Comparison of ENCODE assay signal across 13 cellular contexts in genomic region chr12:123441523-123442164, GRCh38. TPM values are rescaled to one million over a fixed set of nuclear protein-coding genes. Genes with fewer than 3 reads are reported as not detected.
DNase-seq lines count a peak whose midpoint lies in the region; ATAC-seq and TF ChIP-seq lines count a peak whose summit lies in the region.
"Had no signal": no experiment of that assay in that cellular context is flagged by ENCODE, and none has a peak within 500 bp of the region (broad histone marks: within the 10 kb centered on the region; RNA-seq: fewer than 3 reads in every experiment).

No MANE protein-coding gene starts in this region.

- no peaks in the 10 kb centered on the region for H3K27me3 Mint-ChIP-seq in stimulated activated memory B cell treated with anti-CD40 and anti-IgM and Interleukin-4, amounts not matched to agents 10 μg/mL and 1 μg/mL and 100 μg/mL, for 72 hours
- H3K27me3 Mint-ChIP-seq: activated CD4-positive, alpha-beta memory T cell treated with anti-CD3 and anti-CD28 coated beads for 36 hours had no signal

- ATAC-seq in GM18870 (IDR thresholded peaks at IDR 0.05; ENCODE audit: unreplicated experiment) (peak; percentile 59), GM21723 (IDR thresholded peaks at IDR 0.05; ENCODE audit: unreplicated experiment) (peak; percentile 61), HG03196 (IDR thresholded peaks at IDR 0.05; ENCODE audit: unreplicated experiment) (peak; percentile 47)
- ATAC-seq in stimulated activated memory B cell treated with anti-CD40 and anti-IgM and Interleukin-4, amounts not matched to agents 10 μg/mL and 1 μg/mL and 100 μg/mL, for 72 hours: peak; percentile 67

- H3K4me1 Mint-ChIP-seq in stimulated activated memory B cell treated with anti-CD40 and anti-IgM and Interleukin-4, amounts not matched to agents 10 μg/mL and 1 μg/mL and 100 μg/mL, for 72 hours: peaks cover 47% of the 10 kb centered on the region

- H3K27me3 ChIP-seq in A673 (replicated peaks; ENCODE audit: insufficient read depth, low read depth, low read length, poor library complexity): no peaks in the 10 kb centered on the region
- H3K27me3 ChIP-seq: breast epithelium had no signal

- H3K36me3 Mint-ChIP-seq in stimulated activated memory B cell treated with anti-CD40 and anti-IgM and Interleukin-4, amounts not matched to agents 10 μg/mL and 1 μg/mL and 100 μg/mL, for 72 hours: no peaks in the 10 kb centered on the region
- H3K36me3 Mint-ChIP-seq: activated CD4-positive, alpha-beta memory T cell treated with anti-CD3 and anti-CD28 coated beads for 36 hours had no signal

- peak overlapping the region; percentile 90 for H3K27ac Mint-ChIP-seq in stimulated activated memory B cell treated with anti-CD40 and anti-IgM and Interleukin-4, amounts not matched to agents 10 μg/mL and 1 μg/mL and 100 μg/mL, for 72 hours
- H3K27ac Mint-ChIP-seq: activated CD4-positive, alpha-beta memory T cell treated with anti-CD3 and anti-CD28 coated beads for 36 hours had no signal

- H3K9me3 ChIP-seq in A673 (ENCODE audit: low read depth, low read length, poor library complexity, severe bottlenecking): no peaks in the 10 kb centered on the region
- H3K9me3 ChIP-seq: breast epithelium, HAP-1 had no signal

- BruUV-seq in A673 (replicated peaks; lab: Mats Ljungman, UMichigan): no TSS peak

- DNase-seq in A673 (ENCODE audit: low spot score) (no peak), substantia nigra (lab: John Stamatoyannopoulos, UW) (no peak)
- DNase-seq in activated CD4-positive, CD25-positive, alpha-beta regulatory T cell (lab: John Stamatoyannopoulos, UW): no peak
- DNase-seq: activated CD4-positive, alpha-beta memory T cell treated with anti-CD3 and anti-CD28 coated beads for 36 hours; activated gamma-delta T cell treated with Interleukin-2 at 50 U/mL for 16 hours; NCI-H510A; T-helper 2 cell had no signal

- no peak overlapping the region for H3K27ac ChIP-seq in A673 (ENCODE audit: low read depth, low read length, poor library complexity, severe bottlenecking)
- no peak overlapping the region for H3K27ac ChIP-seq in substantia nigra (ENCODE audit: low read depth, low read length, poor library complexity, severe bottlenecking)
- H3K27ac ChIP-seq: breast epithelium had no signal

- no peaks in the 10 kb centered on the region for H3K36me3 ChIP-seq in A673 (ENCODE audit: insufficient read depth, low read length, poor library complexity, severe bottlenecking)
- H3K36me3 ChIP-seq: breast epithelium, HAP-1 had no signal

- H3K9me3 Mint-ChIP-seq in stimulated activated memory B cell treated with anti-CD40 and anti-IgM and Interleukin-4, amounts not matched to agents 10 μg/mL and 1 μg/mL and 100 μg/mL, for 72 hours: no peaks in the 10 kb centered on the region
- H3K9me3 Mint-ChIP-seq: activated CD4-positive, alpha-beta memory T cell treated with anti-CD3 and anti-CD28 coated beads for 36 hours had no signal

- POLR2A ChIA-PET in A673 (lab: Charles Lee; ENCODE audit: low non-redundant PET): no interaction called here

- CTCF ChIA-PET in A673 (lab: Charles Lee): no interaction called here

- intact Hi-C loops in A673 (cut with micrococcal nuclease; ENCODE audit: unreplicated experiment): no loop called here

- H3K4me3 ChIP-seq in A673 (ENCODE audit: low read depth, low read length, poor library complexity, severe bottlenecking): no peak overlapping the region
- H3K4me3 ChIP-seq: breast epithelium, HAP-1 had no signal

- H3K4me1 ChIP-seq in A673 (ENCODE audit: insufficient read depth, low read length, poor library complexity, severe bottlenecking): no peaks in the 10 kb centered on the region
- H3K4me1 ChIP-seq: HAP-1 had no signal

- H3K4me3 Mint-ChIP-seq in stimulated activated memory B cell treated with anti-CD40 and anti-IgM and Interleukin-4, amounts not matched to agents 10 μg/mL and 1 μg/mL and 100 μg/mL, for 72 hours: peak overlapping the region; percentile 67
- H3K4me3 Mint-ChIP-seq: activated CD4-positive, alpha-beta memory T cell treated with anti-CD3 and anti-CD28 coated beads for 36 hours had no signal

- no peak for TF ChIP-seq CTCF in A673 (conservative IDR thresholded peaks at IDR 0.05; ENCODE audit: low read depth, low read length)

RNA-seq across cellular contexts. Expression of gene RILPL2, which starts 5.2 kb away (rescaled TPM):
- total RNA-seq in A673 (2021): 1.7 and 1.9 TPM in 2 replicates

RNA-seq across cellular contexts. Expression of gene SNRNP35, which starts 16.3 kb away (rescaled TPM):
- total RNA-seq in A673 (2021): 19.1 and 20.6 TPM in 2 replicates

RNA-seq across cellular contexts. Expression of gene KMT5A, which starts 57.7 kb away (rescaled TPM):
- 98.6 and 104 TPM in 2 replicates for total RNA-seq in A673 (2021)
